ENCODE assay signal across 1 cellular context in genomic region chr16:8493885-8494487, GRCh38.
TF ChIP-seq lines count a peak whose summit lies in the region.

No MANE protein-coding gene starts in this region.

TF ChIP-seq in GM23338, 12 proteins besides CTCF, POLR2A, EP300 and RAD21 (continued from another document):
- TF ChIP-seq REST (IDR thresholded peaks at IDR 0.05; ENCODE audit: unreplicated experiment) (no peak), POLR2AphosphoS5 (IDR thresholded peaks at IDR 0.05; ENCODE audit: low read depth) (no peak), CREB1 (CRISPR knock-in tag; IDR thresholded peaks at IDR 0.05; ENCODE audit: low read depth) (no peak), ZNF331 (CRISPR knock-in tag; IDR thresholded peaks at IDR 0.05; ENCODE audit: low read depth) (no peak)
